Comparison of ENCODE assay signal across 8 cellular contexts in genomic region chr6:33198853-33199436, GRCh38. TPM values are rescaled to one million over a fixed set of nuclear protein-coding genes. Genes with fewer than 3 reads are reported as not detected.
DNase-seq lines count a peak whose midpoint lies in the region; TF ChIP-seq lines count a peak whose summit lies in the region.

No MANE protein-coding gene starts in this region.

- POLR2A ChIA-PET in CD8-positive, alpha-beta memory T cell (lab: Charles Lee) = interaction anchor here (1.2 to 1.5 kb wide), 2 partner anchors 10 to 73 kb away, joined by 5 to 6 read pairs; partner anchors contain the start of genes RING1, RPS18 and VPS52

- H3K9ac ChIP-seq in OCI-LY3 (ENCODE audit: low read length) = peak overlapping the region; percentile 98; the same call in 1 of the 2 replicates
- H3K9ac ChIP-seq in endocrine pancreas (ENCODE audit: control insufficient read depth, insufficient read depth, low read length) = no peak overlapping the region

- peaks cover 46% of the 10 kb centered on the region for H3K36me3 ChIP-seq in CD8-positive, alpha-beta memory T cell (ENCODE audit: insufficient read depth, low read length)
- H3K36me3 ChIP-seq in OCI-LY3 (replicated peaks; ENCODE audit: low read depth, low read length) (peaks cover 30% of the 10 kb centered on the region), endocrine pancreas (ENCODE audit: control insufficient read depth, insufficient read depth, low read length) (peaks cover 7% of the 10 kb centered on the region)

- no peaks in the 10 kb centered on the region; the same call in 1 of the 2 replicates for H4K20me1 ChIP-seq in OCI-LY3 (ENCODE audit: insufficient read depth, low read length)

- no peak for DNase-seq in CD8-positive, alpha-beta memory T cell
- DNase-seq in osteocyte (ENCODE audit: extremely low spot score, unreplicated experiment) (no peak), NCI-H2081 (lab: John Stamatoyannopoulos, UW) (no peak), NCI-H226 (no peak), NOMO-1 treated with DMSO at 0.1 percent for 48 hours (lab: John Stamatoyannopoulos, UW; ENCODE audit: unreplicated experiment) (no peak)
- no peak for DNase-seq in activated CD8-positive, alpha-beta memory T cell treated with anti-CD3 and anti-CD28 coated beads for 24 hours

- H3K36me3 Mint-ChIP-seq in CD8-positive, alpha-beta memory T cell = peaks cover 21 to 85% (median 28%) of the 10 kb centered on the region in 3 donors
- peaks cover 54% of the 10 kb centered on the region for H3K36me3 Mint-ChIP-seq in osteocyte (ENCODE audit: unreplicated experiment)

- H3K4me1 ChIP-seq in CD8-positive, alpha-beta memory T cell (ENCODE audit: insufficient read depth, low read length) = peaks cover 54% of the 10 kb centered on the region
- peaks cover 11% of the 10 kb centered on the region for H3K4me1 ChIP-seq in OCI-LY3 (ENCODE audit: low read length)
- peaks cover 14% of the 10 kb centered on the region for H3K4me1 ChIP-seq in endocrine pancreas (ENCODE audit: control insufficient read depth, insufficient read depth, low read length)

- no peaks in the 10 kb centered on the region for H3K27me3 Mint-ChIP-seq in CD8-positive, alpha-beta memory T cell
- no peaks in the 10 kb centered on the region for H3K27me3 Mint-ChIP-seq in osteocyte (ENCODE audit: unreplicated experiment)

- H3K4me3 Mint-ChIP-seq in CD8-positive, alpha-beta memory T cell = peak overlapping the region; percentile 87 to 100 (median 99)
- H3K4me3 Mint-ChIP-seq in osteocyte (ENCODE audit: unreplicated experiment) = peak overlapping the region; percentile 98

- H2AFZ ChIP-seq in OCI-LY3 (ENCODE audit: low read depth, low read length) = no peak overlapping the region

- H3K9me3 Mint-ChIP-seq in CD8-positive, alpha-beta memory T cell = no peaks in the 10 kb centered on the region
- no peaks in the 10 kb centered on the region for H3K9me3 Mint-ChIP-seq in osteocyte (ENCODE audit: unreplicated experiment)

- H3K27ac Mint-ChIP-seq in CD8-positive, alpha-beta memory T cell = peak overlapping the region in 7 of 8 donors; percentile 92 to 99 (median 96)
- peak overlapping the region; percentile 83 for H3K27ac Mint-ChIP-seq in osteocyte (ENCODE audit: unreplicated experiment)

- H3K9me3 ChIP-seq in CD8-positive, alpha-beta memory T cell (ENCODE audit: low read length) = no peaks in the 10 kb centered on the region
- H3K9me3 ChIP-seq in OCI-LY3 (ENCODE audit: insufficient read depth, low read length) = no peaks in the 10 kb centered on the region
- H3K9me3 ChIP-seq in endocrine pancreas (ENCODE audit: control insufficient read depth, low read length) = no peaks in the 10 kb centered on the region

- no peak overlapping the region for H3K27ac ChIP-seq in CD8-positive, alpha-beta memory T cell (ENCODE audit: low read depth, low read length)
- H3K27ac ChIP-seq in OCI-LY3 (ENCODE audit: low read length) = no peak overlapping the region

- H3K79me2 ChIP-seq in OCI-LY3 (ENCODE audit: low read length) = peaks cover 36% of the 10 kb centered on the region

- no peak for TF ChIP-seq CTCF in OCI-LY3 (IDR thresholded peaks at IDR 0.05; ENCODE audit: low read depth, low read length)
- no peak for TF ChIP-seq CTCF in osteocyte (IDR thresholded peaks at IDR 0.05)

- peak overlapping the region; percentile 93 for H3K4me2 ChIP-seq in OCI-LY3 (ENCODE audit: low read length)

- no peaks in the 10 kb centered on the region for H3K27me3 ChIP-seq in CD8-positive, alpha-beta memory T cell (ENCODE audit: insufficient read depth, low read length, poor library complexity, severe bottlenecking)
- no peaks in the 10 kb centered on the region for H3K27me3 ChIP-seq in OCI-LY3 (ENCODE audit: low read depth, low read length)
- H3K27me3 ChIP-seq in endocrine pancreas (ENCODE audit: control insufficient read depth, insufficient read depth, low read length) = no peaks in the 10 kb centered on the region

- CTCF ChIA-PET in CD8-positive, alpha-beta memory T cell (lab: Charles Lee) = interaction anchor here (0.7 to 4.2 kb wide), 4 partner anchors 10 to 50 kb away, joined by 3 to 15 read pairs (median 6); partner anchors contain the start of gene RING1

- H3K4me3 ChIP-seq in CD8-positive, alpha-beta memory T cell (ENCODE audit: low read length) = no peak overlapping the region
- peak overlapping the region; percentile 97 for H3K4me3 ChIP-seq in OCI-LY3 (ENCODE audit: low read length)
- peak overlapping the region; percentile 73 for H3K4me3 ChIP-seq in endocrine pancreas (ENCODE audit: control insufficient read depth, insufficient read depth, low read length)

- H3K4me1 Mint-ChIP-seq in CD8-positive, alpha-beta memory T cell = peaks cover 58 to 70% (median 65%) of the 10 kb centered on the region in 3 donors
- peaks cover 54% of the 10 kb centered on the region for H3K4me1 Mint-ChIP-seq in osteocyte (ENCODE audit: unreplicated experiment)

RNA-seq across cellular contexts. Expression of gene RXRB, which starts 1.5 kb away (rescaled TPM):
- total RNA-seq in CD8-positive, alpha-beta memory T cell = 10 to 100 TPM; 47.1 to 51.4 TPM
- polyA plus RNA-seq in CD8-positive, alpha-beta memory T cell = 8.5 TPM
- 53.1 and 58.3 TPM in 2 replicates for total RNA-seq in osteocyte

RNA-seq across cellular contexts. Expression of gene SLC39A7, which starts 1.7 kb away (rescaled TPM):
- total RNA-seq in CD8-positive, alpha-beta memory T cell = 10 to 100 TPM; 63.1 to 63.6 TPM
- polyA plus RNA-seq in CD8-positive, alpha-beta memory T cell = 32.9 TPM
- total RNA-seq in osteocyte = 201 and 209 TPM in 2 replicates

RNA-seq across cellular contexts. Expression of gene HSD17B8, which starts 5.5 kb away (rescaled TPM):
- total RNA-seq in CD8-positive, alpha-beta memory T cell = 10 to 100 TPM; 21.3 to 23.5 TPM
- polyA plus RNA-seq in CD8-positive, alpha-beta memory T cell = 50.7 TPM
- total RNA-seq in osteocyte = 2.4 and 3.5 TPM in 2 replicates

RNA-seq across cellular contexts. Expression of gene COL11A2, which starts 6.7 kb away (rescaled TPM):
- 1 to 10 TPM in 1 of 2 experiments, under 1 TPM in 1; 0.69 to 1.1 TPM for total RNA-seq in CD8-positive, alpha-beta memory T cell
- polyA plus RNA-seq in CD8-positive, alpha-beta memory T cell = not detected
- total RNA-seq in osteocyte = 2.7 and 3.3 TPM in 2 replicates

RNA-seq across cellular contexts. Expression of gene RING1, which starts 9.4 kb away (rescaled TPM):
- total RNA-seq in CD8-positive, alpha-beta memory T cell = 10 to 100 TPM; 43.1 to 47.0 TPM
- 10.1 TPM for polyA plus RNA-seq in CD8-positive, alpha-beta memory T cell
- 56.6 and 58.8 TPM in 2 replicates for total RNA-seq in osteocyte
